In the genomic region with DNA sequence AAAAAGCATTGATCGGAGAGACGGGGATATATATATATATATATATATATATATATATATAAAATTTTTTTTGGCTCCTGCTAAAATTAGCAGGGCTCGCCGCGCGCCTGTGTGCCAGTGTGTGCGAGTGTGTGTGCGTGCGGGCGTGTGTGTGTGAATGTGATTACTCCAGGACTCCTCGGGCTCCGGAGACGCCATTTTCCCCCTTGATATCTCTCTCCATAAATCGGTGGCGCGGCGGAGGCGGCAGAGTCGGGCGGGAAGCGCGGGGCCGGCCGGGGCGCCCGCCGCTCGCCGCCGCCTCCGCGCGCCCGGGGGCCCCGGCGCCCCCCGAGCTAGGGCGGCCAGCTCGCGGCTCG, we compare ENCODE assay signal across 8 cellular contexts. TPM values are rescaled to one million over a fixed set of nuclear protein-coding genes. Genes with fewer than 3 reads are reported as not detected.
DNase-seq lines count a peak whose midpoint lies in the region; ATAC-seq, FAIRE-seq and TF ChIP-seq lines count a peak whose summit lies in the region.

No MANE protein-coding gene starts in this region.

- no peaks in the 10 kb centered on the region for H3K36me3 ChIP-seq in kidney (ENCODE audit: control insufficient read depth in 1 of 2, insufficient read depth in 2 of 2, low read length in 2 of 2)

- peaks cover 8 to 19% of the 10 kb centered on the region in 2 donors for H3K4me1 ChIP-seq in kidney (ENCODE audit: control insufficient read depth in 1 of 2, insufficient read depth in 1 of 2, low read depth in 1 of 2, low read length in 2 of 2)

- H3K27ac ChIP-seq in kidney (ENCODE audit: low read depth in 2 of 2, low read length in 2 of 2) = peak overlapping the region; percentile 93 to 98

- FAIRE-seq in kidney (lab: Jason Lieb, UNC) = no peak

- intact Hi-C loops in kidney (cut with DNase I) = no loop called here

- H3K4me3 ChIP-seq in cardiac fibroblast (replicated peaks in 1 of 2; ENCODE audit: low read depth in 2 of 2, low read length in 2 of 2) = peak overlapping the region; percentile 64 to 69
- H3K4me3 ChIP-seq in kidney (ENCODE audit: low read length in 2 of 2) = peak overlapping the region; percentile 10 to 81

- in situ Hi-C loops in G401 (cut with HindIII; ENCODE audit: low sequenced_read_pairs) = no loop called here

- H3K9me3 ChIP-seq in kidney (ENCODE audit: control insufficient read depth in 1 of 2, low read length in 2 of 2) = no peaks in the 10 kb centered on the region

- TF ChIP-seq CTCF in cardiac fibroblast (IDR thresholded peaks at IDR 0.05; ENCODE audit: low read depth, low read length) (no peak), kidney (IDR thresholded peaks at IDR 0.05; ENCODE audit: borderline replicate concordance, extremely low read depth, insufficient read depth) (no peak)

- peak; percentile 61 for DNase-seq in G401 (ENCODE audit: low spot score)
- peak; percentile 73 for DNase-seq in RPMI8226
- peak; percentile 39 to 60 for DNase-seq in cardiac fibroblast (ENCODE audit: low read depth in 2 of 2)
- DNase-seq in kidney = peak; percentile 88
- peak; percentile 60 for DNase-seq in stimulated activated CD4-positive, alpha-beta T cell treated with anti-CD3 and anti-CD28 coated beads, Interleukin-15, amount 100 ng/mL, for 24 hours
- DNase-seq in SKM-1 treated with dmso at 0.1 percent for 144 hours (lab: John Stamatoyannopoulos, UW; ENCODE audit: unreplicated experiment) = no peak

- H3K9ac ChIP-seq in kidney (ENCODE audit: low read length in 2 of 2) = no peak overlapping the region

- ATAC-seq in HG03432 (IDR thresholded peaks at IDR 0.05; ENCODE audit: unreplicated experiment) = peak; percentile 12
- no peak for ATAC-seq in GM18873 (IDR thresholded peaks at IDR 0.05; ENCODE audit: low FRiP score, unreplicated experiment)

RNA-seq across cellular contexts. Expression of a gene that starts 0.8 kb away (rescaled TPM):
- not detected in 2 replicates for total RNA-seq in G401 (2014; rRNA removed; shearing (Covaris generic))
- total RNA-seq in kidney = 71.7 TPM
- 2.7 TPM for polyA plus RNA-seq in kidney (ENCODE audit: insufficient read depth, low read depth, low replicate concordance)

Comparison
In these comparisons a context has a peak if more than half of its experiments do, and no peak if none do; other contexts are left out.
1. RNA of a gene that starts 0.8 kb away (total RNA-seq): 71.7 TPM in kidney (single experiment); not detected in G401; every median in the first group is over 10 times any median in the second.